Comparison of ENCODE assay signal across 9 cellular contexts in the genomic region with DNA sequence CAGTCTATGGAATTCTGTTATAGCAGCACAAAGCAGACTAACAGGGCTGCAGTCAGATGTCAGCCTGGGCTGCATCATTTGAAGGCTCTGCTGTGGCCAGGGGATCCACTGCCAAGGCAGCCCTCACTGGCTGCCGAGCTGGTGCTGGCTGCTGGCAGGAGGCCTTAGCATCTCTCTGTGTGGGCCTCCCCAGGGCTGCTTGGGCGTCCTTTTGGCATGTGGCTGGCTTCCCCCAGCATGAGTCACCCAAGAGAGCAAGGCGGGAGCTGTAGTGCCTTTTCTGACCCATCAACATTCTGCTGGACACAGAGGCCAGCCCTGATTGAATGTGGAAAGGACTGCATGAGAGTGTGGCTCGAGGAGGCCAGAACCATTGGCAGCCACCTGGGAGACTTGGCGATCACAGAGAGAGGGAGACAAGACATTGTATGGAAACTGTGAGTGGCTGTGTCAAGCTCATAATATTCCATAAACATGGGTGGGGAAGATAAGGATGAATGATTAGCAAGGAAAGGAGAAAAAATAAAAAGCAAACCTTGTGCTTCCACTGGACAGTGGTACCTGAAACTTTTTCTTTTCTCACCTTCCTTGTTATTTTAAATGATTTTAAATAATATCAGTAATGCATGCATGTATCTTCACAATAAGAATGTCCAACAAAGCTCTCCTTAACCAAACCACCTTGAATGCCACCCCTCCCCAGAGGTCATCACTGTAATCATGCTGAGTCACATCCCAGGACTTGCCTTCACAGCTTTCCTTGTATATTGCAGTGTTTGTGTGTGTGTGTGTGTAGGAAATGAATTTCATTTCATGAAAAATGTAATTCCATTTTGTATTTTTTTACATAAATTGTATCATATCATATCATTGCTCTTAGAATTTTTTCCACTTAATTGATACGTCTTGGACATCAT. TPM values are rescaled to one million over a fixed set of nuclear protein-coding genes. Genes with fewer than 3 reads are reported as not detected.
DNase-seq lines count a peak whose midpoint lies in the region; ATAC-seq and TF ChIP-seq lines count a peak whose summit lies in the region.
"Had no signal": no experiment of that assay in that cellular context is flagged by ENCODE, and none has a peak within 500 bp of the region (broad histone marks: within the 10 kb centered on the region; RNA-seq: fewer than 3 reads in every experiment).

No MANE protein-coding gene starts in this region.

- H3K23ac ChIP-seq in trophoblast cell (ENCODE audit: low read length), result no peak overlapping the region

- H3K9me2 ChIP-seq in SK-N-SH, result no peaks in the 10 kb centered on the region

- no peak overlapping the region for H3K27ac ChIP-seq in DND-41 (ENCODE audit: low read length)
- peak overlapping the region in 1 of 2 experiments; percentile 61; a peak in 2 of 4 replicates for H3K27ac ChIP-seq in SK-N-SH (ENCODE audit: low read depth in 2 of 2, low read length in 1 of 2)
- H3K27ac ChIP-seq in gastroesophageal sphincter, result peak overlapping the region in 2 of 4 donors; percentile 27 to 51
- H3K27ac ChIP-seq in trophoblast cell (ENCODE audit: low read depth, low read length), result no peak overlapping the region

- no peak overlapping the region for H2AK5ac ChIP-seq in trophoblast cell (ENCODE audit: low read length)

- H3K27me3 Mint-ChIP-seq in stimulated activated naive CD8-positive, alpha-beta T cell treated with anti-CD3 and anti-CD28 coated beads, Interleukin-15, amount 100 ng/mL, for 72 hours, result peaks cover 22% of the 10 kb centered on the region

- H4K8ac ChIP-seq in trophoblast cell (ENCODE audit: low read depth, low read length), result no peak overlapping the region

- ATAC-seq in DND-41 (ENCODE audit: insufficient read depth, low read depth) (0 out of 3 replicates have a peak, but pooled peaks have one; percentile 45), gastroesophageal sphincter (peak; percentile 89), GM21786 (IDR thresholded peaks at IDR 0.05; ENCODE audit: unreplicated experiment) (no peak), GM21825 (IDR thresholded peaks at IDR 0.05; ENCODE audit: unreplicated experiment) (no peak)
- no peak for ATAC-seq in stimulated activated naive CD8-positive, alpha-beta T cell treated with anti-CD3 and anti-CD28 coated beads, Interleukin-15, amount 100 ng/mL, for 72 hours

- H3K9me3 ChIP-seq in DND-41 (ENCODE audit: insufficient read depth, low read length, severe bottlenecking) (no peaks in the 10 kb centered on the region), SK-N-SH (no peaks in the 10 kb centered on the region), gastroesophageal sphincter (no peaks in the 10 kb centered on the region), trophoblast cell (ENCODE audit: insufficient read depth, low read depth, low read length) (no peaks in the 10 kb centered on the region)

- H3K4ac ChIP-seq in trophoblast cell (ENCODE audit: low read depth, low read length), result no peak overlapping the region

- H3K18ac ChIP-seq in trophoblast cell (ENCODE audit: low read length), result no peak overlapping the region

- no peak overlapping the region for H2BK12ac ChIP-seq in trophoblast cell (ENCODE audit: low read length)

- TF ChIP-seq EP300 in SK-N-SH (IDR thresholded peaks at IDR 0.05; ENCODE audit: borderline replicate concordance in 1 of 2, low read depth in 1 of 2, low read length in 1 of 2) (peak in 1 of 2 experiments; percentile 82; a peak in 2 of 4 replicates), gastroesophageal sphincter (IDR thresholded peaks at IDR 0.05) (no peak)

- H3K79me1 ChIP-seq in trophoblast cell (ENCODE audit: low read length), result no peaks in the 10 kb centered on the region

- H3K27ac Mint-ChIP-seq in stimulated activated naive CD8-positive, alpha-beta T cell treated with anti-CD3 and anti-CD28 coated beads, Interleukin-15, amount 100 ng/mL, for 72 hours, result no peak overlapping the region

- WGBS in SK-N-SH (ENCODE audit: low lambda C conversion rate), result 23% methylated on average over 4 of the region's 6 CpGs
- WGBS in gastroesophageal sphincter (ENCODE audit: low coverage in 1 of 2), 2 donors, result 22 to 64% methylated on average over 1 to 4 of the region's 6 CpGs
- no CpG with 5 or more reads among the region's 6 CpGs for WGBS in trophoblast cell (ENCODE audit: extremely low coverage, insufficient coverage, insufficient read length)

- H2AFZ ChIP-seq in DND-41 (ENCODE audit: low read depth, low read length) (no peak overlapping the region), SK-N-SH (ENCODE audit: low read depth) (peak overlapping the region; percentile 23; the same call in 1 of the 2 replicates), trophoblast cell (ENCODE audit: insufficient read depth, low read length, poor library complexity) (no peak overlapping the region)

- H3K4me2 ChIP-seq in DND-41 (ENCODE audit: insufficient read depth, low read length) (no peak overlapping the region), SK-N-SH (peak overlapping the region; percentile 46; the same call in 1 of the 2 replicates), trophoblast cell (ENCODE audit: low read length) (no peak overlapping the region)

- DNase-seq in DND-41 (no peak), SK-N-SH (peak; percentile 37), trophoblast cell (peak; percentile 74 to 75)
- no peak for DNase-seq in stimulated activated naive CD8-positive, alpha-beta T cell treated with anti-CD3 and anti-CD28 coated beads, Interleukin-15, amount 100 ng/mL, for 72 hours
- no peak for DNase-seq in activated CD8-positive, alpha-beta memory T cell treated with anti-CD3 and anti-CD28 coated beads, Interleukin-2, amount 50 U/mL, for 48 hours

- H3K4me1 ChIP-seq in DND-41 (ENCODE audit: insufficient read depth, low read length) (no peaks in the 10 kb centered on the region), SK-N-SH (ENCODE audit: control insufficient read depth in 1 of 2, insufficient read depth in 2 of 2, low read depth in 1 of 2, low read length in 1 of 2) (peaks cover 0 to 8% of the 10 kb centered on the region in 2 experiments; a peak in 2 of 4 replicates), gastroesophageal sphincter (peaks cover 0 to 14% (median 6%) of the 10 kb centered on the region in 3 donors), trophoblast cell (ENCODE audit: control insufficient read depth in 1 of 2, insufficient read depth in 2 of 2, low read length in 2 of 2) (peaks cover 0 to 4% of the 10 kb centered on the region in 2 experiments)

- H2BK120ac ChIP-seq in trophoblast cell (ENCODE audit: insufficient read depth, low read length, poor library complexity), result no peak overlapping the region

- CTCF ChIA-PET in SK-N-SH (lab: Yijun Ruan, JAX), result interaction anchor here (0.8 kb wide), 1 partner anchor 16 kb away, joined by 3 read pairs; no protein-coding TSS in a partner anchor

- H3K27me3 ChIP-seq in DND-41 (ENCODE audit: insufficient read depth, low read length, poor library complexity), result no peaks in the 10 kb centered on the region
- H3K27me3 ChIP-seq in SK-N-SH (ENCODE audit: insufficient read depth), result peaks cover 5% of the 10 kb centered on the region; the same call in 1 of the 2 replicates
- no peaks in the 10 kb centered on the region for H3K27me3 ChIP-seq in gastroesophageal sphincter
- no peaks in the 10 kb centered on the region for H3K27me3 ChIP-seq in trophoblast cell (ENCODE audit: insufficient read depth, low read length)

- no peak overlapping the region for H3K4me3 Mint-ChIP-seq in stimulated activated naive CD8-positive, alpha-beta T cell treated with anti-CD3 and anti-CD28 coated beads, Interleukin-15, amount 100 ng/mL, for 72 hours

- no peak overlapping the region for H4K91ac ChIP-seq in trophoblast cell (ENCODE audit: low read depth, low read length)

- no peak overlapping the region for H3K14ac ChIP-seq in trophoblast cell (ENCODE audit: low read length)

- no peaks in the 10 kb centered on the region for H3K36me3 ChIP-seq in DND-41 (ENCODE audit: insufficient read depth, low read length)
- H3K36me3 ChIP-seq in SK-N-SH (replicated peaks in 1 of 2; ENCODE audit: control insufficient read depth in 1 of 2, insufficient read depth in 2 of 2, low read length in 1 of 2), result no peaks in the 10 kb centered on the region
- H3K36me3 ChIP-seq in gastroesophageal sphincter, result no peaks in the 10 kb centered on the region
- H3K36me3 ChIP-seq in trophoblast cell (ENCODE audit: control insufficient read depth in 1 of 2, insufficient read depth in 2 of 2, low read length in 2 of 2), result no peaks in the 10 kb centered on the region

- H4K12ac ChIP-seq in trophoblast cell (ENCODE audit: low read depth, low read length), result no peak overlapping the region

- TF ChIP-seq POLR2A in gastroesophageal sphincter (IDR thresholded peaks at IDR 0.05), result no peak

- POLR2A ChIA-PET in SK-N-SH (lab: Yijun Ruan, JAX), result no interaction called here

- H3K9ac ChIP-seq in DND-41 (ENCODE audit: low read depth, low read length) (no peak overlapping the region), SK-N-SH (no peak overlapping the region), trophoblast cell (ENCODE audit: low read length) (no peak overlapping the region)

- no peak overlapping the region for H2BK5ac ChIP-seq in trophoblast cell (ENCODE audit: low read depth, low read length, poor library complexity)

- H3K4me3 ChIP-seq in DND-41 (ENCODE audit: low read depth in 1 of 2, low read length in 2 of 2) (no peak overlapping the region), SK-N-SH (ENCODE audit: low read depth in 2 of 2, low read length in 1 of 2) (no peak overlapping the region), gastroesophageal sphincter (no peak overlapping the region), trophoblast cell (ENCODE audit: low read depth, low read length) (no peak overlapping the region)

- H3K4me1 Mint-ChIP-seq in stimulated activated naive CD8-positive, alpha-beta T cell treated with anti-CD3 and anti-CD28 coated beads, Interleukin-15, amount 100 ng/mL, for 72 hours, result no peaks in the 10 kb centered on the region

- no peaks in the 10 kb centered on the region for H4K20me1 ChIP-seq in DND-41 (ENCODE audit: insufficient read depth, low read length)
- H4K20me1 ChIP-seq in SK-N-SH (ENCODE audit: insufficient read depth), result no peaks in the 10 kb centered on the region

- no peaks in the 10 kb centered on the region for H3K9me3 Mint-ChIP-seq in stimulated activated naive CD8-positive, alpha-beta T cell treated with anti-CD3 and anti-CD28 coated beads, Interleukin-15, amount 100 ng/mL, for 72 hours

- no peak for TF ChIP-seq CTCF in DND-41 (IDR thresholded peaks at IDR 0.05; ENCODE audit: borderline replicate concordance, extremely low read depth, low read length, poor library complexity, severe bottlenecking)
- TF ChIP-seq CTCF in SK-N-SH (IDR thresholded peaks at IDR 0.05), result no peak
- no peak for TF ChIP-seq CTCF in gastroesophageal sphincter (IDR thresholded peaks at IDR 0.05)

- TF ChIP-seq RAD21 in SK-N-SH (IDR thresholded peaks at IDR 0.05; ENCODE audit: low read length), result no peak

- no peaks in the 10 kb centered on the region for H3K79me2 ChIP-seq in DND-41 (ENCODE audit: insufficient read depth, low read length)
- H3K79me2 ChIP-seq in SK-N-SH (ENCODE audit: insufficient read depth), result no peaks in the 10 kb centered on the region
- no peaks in the 10 kb centered on the region for H3K79me2 ChIP-seq in trophoblast cell (ENCODE audit: control insufficient read depth, insufficient read depth, low read length, poor library complexity)

- H3F3A ChIP-seq in SK-N-SH (replicated peaks; ENCODE audit: insufficient read depth), result peaks cover 15% of the 10 kb centered on the region

RNA-seq across cellular contexts. Expression of a gene that starts 55.0 kb away (rescaled TPM):
- not detected in 2 replicates for polyA plus RNA-seq in SK-N-SH (2012; rRNA removed)
- polyA plus RNA-seq in SK-N-SH (2012; cell fraction: cytosol; rRNA removed), result not detected in 2 replicates
- polyA plus RNA-seq in SK-N-SH (2012; cell fraction: nucleus; rRNA removed), result not detected in 2 replicates
- total RNA-seq in gastroesophageal sphincter, result not detected
- not detected in 2 replicates for polyA plus RNA-seq in trophoblast cell (2013)
- total RNA-seq: T-helper 2 cell treated with Interferon-gamma antibody and Interleukin-4, amounts not matched to agents 100 ng/mL and 5 ng/mL, for 36 hours had no signal

RNA-seq across cellular contexts. Expression of a gene that starts 58.6 kb away (rescaled TPM):
- polyA plus RNA-seq in SK-N-SH (2012; rRNA removed), result 76.1 and 78.2 TPM in 2 replicates
- 36.3 and 54.5 TPM in 2 replicates for polyA plus RNA-seq in SK-N-SH (2012; cell fraction: cytosol; rRNA removed)
- 172 and 200 TPM in 2 replicates for polyA plus RNA-seq in SK-N-SH (2012; cell fraction: nucleus; rRNA removed)
- total RNA-seq in gastroesophageal sphincter, result 10 to 100 TPM; 34.8 to 49.2 (median 43.9) TPM
- 20.3 and 20.9 TPM in 2 replicates for polyA plus RNA-seq in trophoblast cell (2013)

Comparison
In these comparisons a context has a peak if more than half of its experiments do, and no peak if none do; other contexts are left out.
1. ATAC-seq: peak in DND-41 (single experiment) and gastroesophageal sphincter (single experiment); none in stimulated activated naive CD8-positive, alpha-beta T cell treated with anti-CD3 and anti-CD28 coated beads, Interleukin-15, amount 100 ng/mL, for 72 hours (single experiment), GM21786 (single experiment) and GM21825 (single experiment).
2. DNase-seq: peak in SK-N-SH (single experiment) and trophoblast cell (2 of 2); none in DND-41 (single experiment), stimulated activated naive CD8-positive, alpha-beta T cell treated with anti-CD3 and anti-CD28 coated beads, Interleukin-15, amount 100 ng/mL, for 72 hours (0 of 2) and activated CD8-positive, alpha-beta memory T cell treated with anti-CD3 and anti-CD28 coated beads, Interleukin-2, amount 50 U/mL, for 48 hours (single experiment).